In the genomic region with DNA sequence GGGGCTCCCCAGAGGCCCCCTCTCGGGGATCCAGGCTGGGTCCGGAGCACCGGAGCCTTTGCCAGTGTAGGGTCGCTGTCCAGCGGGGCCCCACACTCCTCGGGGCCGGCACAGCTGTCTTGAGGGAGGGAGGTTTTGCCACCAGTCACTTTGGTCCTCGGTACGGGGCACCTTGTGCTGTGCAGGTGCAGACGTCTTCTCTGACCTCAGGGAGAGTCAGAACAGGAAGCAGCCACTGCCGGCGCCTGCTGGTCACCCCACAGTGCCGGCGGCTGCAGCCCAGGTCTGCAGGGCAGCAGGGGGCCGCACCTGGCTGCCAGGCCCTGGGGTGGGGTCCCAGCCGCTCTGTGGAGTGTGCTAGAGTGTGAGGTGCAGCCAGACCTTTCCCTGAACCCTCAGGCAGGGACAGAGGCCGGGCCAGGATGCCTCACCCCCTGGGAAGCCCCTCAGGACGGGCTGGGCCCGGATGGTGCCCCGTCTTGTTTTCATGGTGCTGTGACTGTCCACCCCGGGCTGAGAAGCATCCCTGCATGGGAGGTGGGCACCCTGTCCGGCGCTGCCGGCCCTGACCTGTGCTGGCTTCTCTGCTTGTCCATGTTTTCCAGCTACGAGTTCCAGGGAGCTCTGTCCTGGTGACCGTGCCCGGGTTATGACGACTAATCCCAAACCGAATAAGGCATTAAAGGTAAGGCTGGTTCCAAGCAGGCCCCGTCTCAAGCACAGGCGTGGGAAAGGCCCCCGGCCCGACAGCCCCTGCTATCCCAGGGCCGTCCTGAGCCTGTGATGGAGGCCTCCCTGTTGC, we compare ENCODE assay signal across 11 cellular contexts. TPM values are rescaled to one million over a fixed set of nuclear protein-coding genes. Genes with fewer than 3 reads are reported as not detected.
DNase-seq lines count a peak whose midpoint lies in the region; ATAC-seq and TF ChIP-seq lines count a peak whose summit lies in the region.
"Had no signal": no experiment of that assay in that cellular context is flagged by ENCODE, and none has a peak within 500 bp of the region (broad histone marks: within the 10 kb centered on the region; RNA-seq: fewer than 3 reads in every experiment).

No MANE protein-coding gene starts in this region.

- peak; percentile 33 for DNase-seq in Daoy (ENCODE audit: low read depth)
- DNase-seq in body of pancreas, result peak in 1 of 4 donors; percentile 38
- no peak for DNase-seq in GM19238 (ENCODE audit: insufficient read length, low spot score)
- DNase-seq in LoVo (ENCODE audit: low spot score), result no peak
- DNase-seq in stimulated activated CD4-positive, alpha-beta T cell treated with anti-CD3 and anti-CD28 coated beads, Interleukin-4, amount 100 ng/mL, for 24 hours, result no peak
- DNase-seq: activated CD4-positive, alpha-beta T cell treated with anti-CD3 and anti-CD28 coated beads, Interleukin-2, amount 10 ng/mL, durations not matched to agents 24 days and 14 days; stimulated activated naive CD8-positive, alpha-beta T cell treated with anti-CD3 and anti-CD28 coated beads, Interleukin-15, Interleukin-2, amounts not matched to agents 100 U/mL and 50 U/mL, for 24 hours had no signal

- TF ChIP-seq POLR2A in body of pancreas (IDR thresholded peaks at IDR 0.05), result no peak

- H3K4me1 ChIP-seq in body of pancreas, result peaks cover 59% of the 10 kb centered on the region

- H3K27me3 ChIP-seq in body of pancreas (no peaks in the 10 kb centered on the region), layer of hippocampus (ENCODE audit: control insufficient read depth, insufficient read depth, low read length) (no peaks in the 10 kb centered on the region)

- WGBS in body of pancreas, 2 donors, result 70 to 93% methylated on average over 12 to 33 of the region's 34 CpGs

- peaks cover 16 to 17% of the 10 kb centered on the region in 2 donors for H3K36me3 ChIP-seq in body of pancreas (replicated peaks in 1 of 2; ENCODE audit: insufficient read depth in 1 of 2, low read depth in 2 of 2)

- no peaks in the 10 kb centered on the region for H3K9me3 ChIP-seq in body of pancreas

- ATAC-seq in body of pancreas, result no peak
- no peak for ATAC-seq in GM21723 (IDR thresholded peaks at IDR 0.05; ENCODE audit: unreplicated experiment)
- ATAC-seq: stimulated activated naive CD8-positive, alpha-beta T cell treated with anti-CD3 and anti-CD28 coated beads, Interleukin-15, Interleukin-2, amounts not matched to agents 100 U/mL and 50 U/mL, for 24 hours had no signal

- TF ChIP-seq CTCF in body of pancreas (IDR thresholded peaks at IDR 0.05), result no peak

- intact Hi-C loops in body of pancreas (cut with DNase I), result no loop called here

- H3K4me3 ChIP-seq in body of pancreas (no peak overlapping the region), skin epidermis (peak overlapping the region in 1 of 7 experiments; percentile 41)
- H3K4me3 ChIP-seq: SK-N-MC had no signal

- H3K27ac ChIP-seq in body of pancreas (peak overlapping the region; percentile 97 to 100 (median 98)), layer of hippocampus (ENCODE audit: low read depth, low read length) (peak overlapping the region; percentile 95), skin epidermis (peak overlapping the region in 13 of 21 experiments; percentile 1 to 98 (median 88))
- H3K27ac ChIP-seq: SK-N-MC had no signal

RNA-seq across cellular contexts. Expression of gene MAFK, which starts 8.2 kb away (rescaled TPM):
- 19.8 and 25.8 TPM in 2 replicates for total RNA-seq in Daoy (2014; rRNA removed; shearing (Covaris generic))
- total RNA-seq in body of pancreas, result 10 to 100 TPM; 25.7 to 52.7 TPM

RNA-seq across cellular contexts. Expression of gene TMEM184A, which starts 17.3 kb away (rescaled TPM):
- 1.7 and 5.9 TPM in 2 replicates for total RNA-seq in Daoy (2014; rRNA removed; shearing (Covaris generic))
- total RNA-seq in body of pancreas, result 10 to 100 TPM; 21.0 to 65.3 TPM
- total RNA-seq: activated CD4-positive, alpha-beta T cell treated with anti-CD3 and anti-CD28 coated beads, Interleukin-2, amount 10 ng/mL, durations not matched to agents 24 days and 14 days had no signal

RNA-seq across cellular contexts. Expression of gene PSMG3, which starts 31.1 kb away (rescaled TPM):
- total RNA-seq in Daoy (2014; rRNA removed; shearing (Covaris generic)), result 107 and 130 TPM in 2 replicates
- total RNA-seq in body of pancreas, result 10 to 100 TPM; 34.0 to 39.6 TPM

RNA-seq across cellular contexts. Expression of gene INTS1, which starts 34.6 kb away (rescaled TPM):
- 42.9 and 61.6 TPM in 2 replicates for total RNA-seq in Daoy (2014; rRNA removed; shearing (Covaris generic))
- total RNA-seq in body of pancreas, result 10 to 100 TPM; 66.3 to 72.9 TPM
